10 cellular contexts compared by ENCODE assay signal in the genomic region with DNA sequence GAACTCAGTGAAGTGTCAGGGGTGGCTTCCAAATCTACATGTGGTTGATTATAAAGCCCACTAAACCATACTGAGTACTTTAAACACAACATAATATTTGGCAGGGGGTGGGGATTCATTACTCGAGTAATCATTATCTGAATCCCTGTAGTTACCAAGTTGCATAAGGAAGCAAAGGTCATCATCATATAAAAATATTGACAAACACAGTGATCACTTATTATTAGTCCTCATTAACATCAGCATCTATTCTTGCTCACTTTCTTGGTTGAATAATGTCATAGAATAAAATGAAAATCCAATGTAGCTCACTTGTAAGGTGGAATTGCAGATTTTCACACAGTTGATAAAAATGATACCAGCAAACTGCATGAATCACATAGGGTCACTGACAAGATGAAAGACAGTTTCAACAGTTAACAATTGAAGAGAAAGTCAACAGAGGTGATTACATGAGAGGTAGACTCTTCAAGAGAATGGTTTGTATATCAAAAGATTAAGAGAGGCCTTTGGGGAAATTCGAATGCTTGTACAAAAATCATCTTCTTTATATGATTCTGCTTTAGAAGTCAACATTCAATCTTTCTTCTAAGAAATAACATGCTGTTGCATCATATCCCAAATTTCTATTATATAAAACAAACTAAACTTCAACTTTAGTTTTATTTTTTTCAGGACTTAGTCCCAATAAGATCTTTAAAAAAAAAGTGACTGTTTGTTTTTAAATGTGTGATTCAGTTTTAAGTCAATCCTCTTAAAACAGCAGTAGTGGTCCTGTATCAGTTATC.
DNase-seq lines count a peak whose midpoint lies in the region; ATAC-seq and TF ChIP-seq lines count a peak whose summit lies in the region.
"Had no signal": no experiment of that assay in that cellular context is flagged by ENCODE, and none has a peak within 500 bp of the region (broad histone marks: within the 10 kb centered on the region; RNA-seq: fewer than 3 reads in every experiment).

No MANE protein-coding gene starts in this region.

- H3K36me3 ChIP-seq in CD8-positive, alpha-beta memory T cell (ENCODE audit: insufficient read depth, low read length) = no peaks in the 10 kb centered on the region
- peaks cover 47% of the 10 kb centered on the region for H3K36me3 ChIP-seq in OCI-LY1 (ENCODE audit: insufficient read depth, low read length)
- peaks cover 0 to 3% (median 0%) of the 10 kb centered on the region in 3 donors for H3K36me3 ChIP-seq in skeletal muscle tissue (ENCODE audit: control insufficient read depth in 3 of 3, insufficient read depth in 3 of 3, low read length in 3 of 3)

- H3K4me1 ChIP-seq in CD8-positive, alpha-beta memory T cell (ENCODE audit: insufficient read depth, low read length) = peaks cover 60% of the 10 kb centered on the region
- H3K4me1 ChIP-seq in OCI-LY1 (ENCODE audit: insufficient read depth, low read length, severe bottlenecking) (peaks cover 50% of the 10 kb centered on the region), skeletal muscle tissue (ENCODE audit: control insufficient read depth in 3 of 3, insufficient read depth in 3 of 3, low read length in 3 of 3) (peaks cover 81 to 91% (median 83%) of the 10 kb centered on the region in 3 donors)

- H3K27ac Mint-ChIP-seq in CD8-positive, alpha-beta memory T cell = peak overlapping the region; percentile 47 to 91 (median 82)

- no peaks in the 10 kb centered on the region for H3K9me3 ChIP-seq in CD8-positive, alpha-beta memory T cell (ENCODE audit: low read length)
- H3K9me3 ChIP-seq in OCI-LY1 (ENCODE audit: low read length) (no peaks in the 10 kb centered on the region), skeletal muscle tissue (ENCODE audit: control insufficient read depth in 3 of 3, low read length in 3 of 3) (no peaks in the 10 kb centered on the region)

- H3F3A ChIP-seq in OCI-LY1 (ENCODE audit: insufficient read depth, low read length) = no peaks in the 10 kb centered on the region; the same call in 1 of the 2 replicates

- H3K9ac ChIP-seq in OCI-LY1 (ENCODE audit: low read length) = no peak overlapping the region
- H3K9ac ChIP-seq in skeletal muscle tissue (ENCODE audit: low read depth in 1 of 3, low read length in 3 of 3) = no peak overlapping the region

- peak overlapping the region in 2 of 7 donors; percentile 11 to 27 for H3K4me3 Mint-ChIP-seq in CD8-positive, alpha-beta memory T cell
- H3K4me3 Mint-ChIP-seq: WTC11 had no signal

- no peaks in the 10 kb centered on the region for H3K79me2 ChIP-seq in OCI-LY1 (ENCODE audit: insufficient read depth, low read length)

- H3K4me1 Mint-ChIP-seq in CD8-positive, alpha-beta memory T cell = peaks cover 70 to 98% (median 93%) of the 10 kb centered on the region in 3 donors

- intact Hi-C loops in head of caudate nucleus (cut with DNase I) = no loop called here

- TF ChIP-seq CTCF in OCI-LY1 (IDR thresholded peaks at IDR 0.05; ENCODE audit: low read length) (no peak), GM10266 (IDR thresholded peaks at IDR 0.05; ENCODE audit: control insufficient read depth, insufficient read depth, low read depth, missing control alignments) (no peak)

- DNase-seq in CD8-positive, alpha-beta memory T cell = no peak
- DNase-seq in head of caudate nucleus = no peak
- DNase-seq in GM10266 (ENCODE audit: extremely low spot score) = no peak
- DNase-seq: NCI-H446 treated with DMSO at 0.1 percent for 48 hours, SHP77 treated with DMSO at 0.1 percent for 48 hours had no signal

- peaks cover 0 to 72% (median 11%) of the 10 kb centered on the region in 3 donors for H3K36me3 Mint-ChIP-seq in CD8-positive, alpha-beta memory T cell
- H3K36me3 Mint-ChIP-seq: WTC11 had no signal

- H3K27me3 Mint-ChIP-seq in CD8-positive, alpha-beta memory T cell = peaks cover 0 to 3% of the 10 kb centered on the region in 2 donors

- POLR2A ChIA-PET in CD8-positive, alpha-beta memory T cell (lab: Charles Lee) = no interaction called here

- no peaks in the 10 kb centered on the region for H3K27me3 ChIP-seq in CD8-positive, alpha-beta memory T cell (ENCODE audit: insufficient read depth, low read length, poor library complexity, severe bottlenecking)
- H3K27me3 ChIP-seq in OCI-LY1 (ENCODE audit: insufficient read depth, low read length) (no peaks in the 10 kb centered on the region), skeletal muscle tissue (ENCODE audit: control insufficient read depth in 3 of 3, insufficient read depth in 3 of 3, low read length in 3 of 3) (no peaks in the 10 kb centered on the region)

- no peak overlapping the region for H3K27ac ChIP-seq in CD8-positive, alpha-beta memory T cell (ENCODE audit: low read depth, low read length)
- H3K27ac ChIP-seq in OCI-LY1 (ENCODE audit: low read depth, low read length, poor library complexity, severe bottlenecking) = peak overlapping the region; percentile 81
- H3K27ac ChIP-seq in cingulate gyrus (ENCODE audit: low read depth, low read length) = peak overlapping the region; percentile 83
- H3K27ac ChIP-seq in skeletal muscle tissue (ENCODE audit: low read depth, low read length) = peak overlapping the region; percentile 84

- H3K4me2 ChIP-seq in OCI-LY1 (ENCODE audit: low read length) = no peak overlapping the region

- CTCF ChIA-PET in CD8-positive, alpha-beta memory T cell (lab: Charles Lee) = interaction anchor here (3.1 kb wide), 1 partner anchor 22 kb away, joined by 16 read pairs; no protein-coding TSS in a partner anchor

- H2AFZ ChIP-seq in OCI-LY1 (ENCODE audit: low read length) = no peak overlapping the region

- H3K9me3 Mint-ChIP-seq in CD8-positive, alpha-beta memory T cell = no peaks in the 10 kb centered on the region
- H3K9me3 Mint-ChIP-seq: WTC11 had no signal

- no peak overlapping the region for H3K4me3 ChIP-seq in CD8-positive, alpha-beta memory T cell (ENCODE audit: low read length)
- no peak overlapping the region for H3K4me3 ChIP-seq in OCI-LY1 (ENCODE audit: low read depth, low read length, poor library complexity, severe bottlenecking)
- H3K4me3 ChIP-seq in skeletal muscle tissue (ENCODE audit: low read length in 3 of 3) = no peak overlapping the region

- no peaks in the 10 kb centered on the region for H3K9me2 ChIP-seq in OCI-LY1 (ENCODE audit: low read depth, low read length)

- ATAC-seq in GM21786 (IDR thresholded peaks at IDR 0.05; ENCODE audit: unreplicated experiment) = no peak
- ATAC-seq: WTC11 had no signal

- H4K20me1 ChIP-seq in OCI-LY1 (ENCODE audit: insufficient read depth, low read length) = no peaks in the 10 kb centered on the region
